Comparison of ENCODE assay signal across 16 cellular contexts in the genomic region with DNA sequence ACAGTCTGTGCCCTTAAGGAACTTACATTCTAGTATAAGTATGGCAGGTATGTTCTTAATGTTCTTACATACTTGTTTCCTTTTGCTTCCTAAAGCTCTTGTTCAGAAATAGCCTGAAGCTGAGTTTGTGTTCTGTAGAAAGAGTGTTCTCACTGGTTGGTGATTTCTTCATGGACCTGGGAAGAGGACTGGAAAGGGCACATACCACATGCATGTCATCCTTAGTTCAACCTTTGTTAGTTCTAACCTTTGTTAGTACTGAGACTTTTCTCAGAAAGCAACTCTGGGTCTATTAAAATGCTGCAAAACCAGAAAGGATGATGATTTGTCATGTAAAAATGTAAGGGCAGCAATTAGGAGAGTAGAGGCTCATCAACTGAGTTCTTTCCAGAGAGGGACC. TPM values are rescaled to one million over a fixed set of nuclear protein-coding genes. Genes with fewer than 3 reads are reported as not detected.
A peak's percentile ranks its signal among the peaks of the same experiment; 100 is the strongest.
DNase-seq lines count a peak whose midpoint lies in the region; ATAC-seq and TF ChIP-seq lines count a peak whose summit lies in the region.
"Had no signal": no experiment of that assay in that cellular context is flagged by ENCODE, and none has a peak within 500 bp of the region (broad histone marks: within the 10 kb centered on the region; RNA-seq: fewer than 3 reads in every experiment).

No MANE protein-coding gene starts in this region.

- no peaks in the 10 kb centered on the region for H3K27me3 ChIP-seq in GM23338 (ENCODE audit: insufficient read depth)
- H3K27me3 ChIP-seq in adipocyte (replicated peaks; ENCODE audit: control insufficient read depth, insufficient read depth, low read length): no peaks in the 10 kb centered on the region
- H3K27me3 ChIP-seq: pancreas had no signal

- H3K79me2 ChIP-seq in GM23338 (replicated peaks; ENCODE audit: insufficient read depth): no peaks in the 10 kb centered on the region

- H3K9me3 ChIP-seq in adipocyte (ENCODE audit: control insufficient read depth, low read length): peaks cover 3% of the 10 kb centered on the region
- H3K9me3 ChIP-seq: pancreas had no signal

- no peak overlapping the region; the same call in 1 of the 2 replicates for H2AFZ ChIP-seq in GM23338

- H3K27me3 Mint-ChIP-seq in GM23338 (ENCODE audit: insufficient read depth, low read depth, poor library complexity): no peaks in the 10 kb centered on the region

- H3K4me1 Mint-ChIP-seq in GM23338: peaks cover 6% of the 10 kb centered on the region; the same call in 2 of the 3 replicates
- H3K4me1 Mint-ChIP-seq: activated T-helper 17 cell treated with anti-CD3 and anti-CD28 coated beads, Interleukin-2, amount 50 U/mL, for 72 hours; stimulated activated naive B cell treated with anti-CD40 and anti-IgM and Interleukin-4, amounts not matched to agents 10 μg/mL and 1 μg/mL and 100 μg/mL, for 72 hours had no signal

- H3K9me2 ChIP-seq in GM23338 (ENCODE audit: insufficient read depth): no peaks in the 10 kb centered on the region

- H3K4me3 ChIP-seq in GM23338 (no peak overlapping the region), adipocyte (ENCODE audit: low read length) (peak overlapping the region; percentile 37), fibroblast of the aortic adventitia (ENCODE audit: low read depth, low read length) (no peak overlapping the region), skin epidermis (no peak overlapping the region)
- H3K4me3 ChIP-seq: GM12878, pancreas had no signal

- no peak for TF ChIP-seq CTCF in GM23338 (conservative IDR thresholded peaks at IDR 0.05; ENCODE audit: low read depth in 2 of 2)
- no peak for TF ChIP-seq CTCF in fibroblast of the aortic adventitia (IDR thresholded peaks at IDR 0.05; ENCODE audit: insufficient read depth, low read length)

- H3K4me3 Mint-ChIP-seq in GM23338: no peak overlapping the region
- H3K4me3 Mint-ChIP-seq: activated T-helper 17 cell treated with anti-CD3 and anti-CD28 coated beads, Interleukin-2, amount 50 U/mL, for 72 hours; stimulated activated naive B cell treated with anti-CD40 and anti-IgM and Interleukin-4, amounts not matched to agents 10 μg/mL and 1 μg/mL and 100 μg/mL, for 72 hours had no signal

- H3F3A ChIP-seq in GM23338 (replicated peaks; ENCODE audit: low read depth): no peaks in the 10 kb centered on the region

- H3K36me3 Mint-ChIP-seq in GM23338 (ENCODE audit: low read depth): no peaks in the 10 kb centered on the region

- no peaks in the 10 kb centered on the region for H3K4me1 ChIP-seq in GM23338 (ENCODE audit: insufficient read depth)
- H3K4me1 ChIP-seq in adipocyte (ENCODE audit: control insufficient read depth, insufficient read depth, low read length): peaks cover 53% of the 10 kb centered on the region

- H3K36me3 ChIP-seq in GM23338 (ENCODE audit: insufficient read depth) (no peaks in the 10 kb centered on the region), adipocyte (ENCODE audit: control insufficient read depth, insufficient read depth, low read length, severe bottlenecking) (no peaks in the 10 kb centered on the region)
- H3K36me3 ChIP-seq: pancreas had no signal

- H3K27ac ChIP-seq in GM23338 (ENCODE audit: low read depth) (no peak overlapping the region), skin epidermis (peak overlapping the region in 13 of 21 experiments; percentile 0 to 85 (median 63))

- H3K27ac Mint-ChIP-seq in GM23338: 0 out of 2 replicates have a peak overlapping the region, but pooled peaks have one; percentile 36
- H3K27ac Mint-ChIP-seq: activated T-helper 17 cell treated with anti-CD3 and anti-CD28 coated beads, Interleukin-2, amount 50 U/mL, for 72 hours; stimulated activated naive B cell treated with anti-CD40 and anti-IgM and Interleukin-4, amounts not matched to agents 10 μg/mL and 1 μg/mL and 100 μg/mL, for 72 hours had no signal

- no peak for ATAC-seq in GM23338
- ATAC-seq: activated T-helper 17 cell treated with anti-CD3 and anti-CD28 coated beads, Interleukin-2, amount 50 U/mL, for 72 hours; GM12878; stimulated activated naive B cell treated with anti-CD40 and anti-IgM and Interleukin-4, amounts not matched to agents 10 μg/mL and 1 μg/mL and 100 μg/mL, for 72 hours had no signal

- no peak overlapping the region for H3K4me2 ChIP-seq in GM23338

- H3K9me3 Mint-ChIP-seq in GM23338: no peaks in the 10 kb centered on the region

- DNase-seq in GM23338 (ENCODE audit: low spot score): peak; percentile 10
- DNase-seq in adipocyte (ENCODE audit: low read depth): peak; percentile 91
- DNase-seq in fibroblast of the aortic adventitia (ENCODE audit: low read depth): peak; percentile 35
- DNase-seq in GDM1 (lab: John Stamatoyannopoulos, UW): no peak
- DNase-seq in stimulated activated CD4-positive, alpha-beta T cell treated with anti-CD3 and anti-CD28 coated beads, Interleukin-15, amount 100 ng/mL, for 24 hours: no peak
- DNase-seq in NCI-H187 (lab: John Stamatoyannopoulos, UW): no peak
- no peak for DNase-seq in cortex of kidney (lab: John Stamatoyannopoulos, UW)
- DNase-seq: cerebellar nuclear complex; left ventricle myocardium superior; NCI-H187 treated with DMSO at 0.1 percent for 48 hours; pancreas; stimulated activated naive B cell treated with anti-CD40 and anti-IgM and Interleukin-4, amounts not matched to agents 10 μg/mL and 1 μg/mL and 100 μg/mL, for 72 hours had no signal

- H4K20me1 ChIP-seq in GM23338 (replicated peaks; ENCODE audit: insufficient read depth): no peaks in the 10 kb centered on the region

- peak overlapping the region; percentile 47 for H3K9ac ChIP-seq in adipocyte (ENCODE audit: low read length)

TF ChIP-seq in GM23338, 12 proteins besides CTCF, POLR2A, EP300 and RAD21:
- TF ChIP-seq ZNF114 (CRISPR knock-in tag; IDR thresholded peaks at IDR 0.05): no peak
- no peak for TF ChIP-seq EZH2phosphoT487 (IDR thresholded peaks at IDR 0.05; ENCODE audit: unreplicated experiment)
TF ChIP-seq in GM23338: peak in this region for 0.

RNA-seq across cellular contexts. Expression of a gene that starts 2.5 kb away (rescaled TPM):
- total RNA-seq in GM23338 (2014; rRNA removed; shearing (Covaris generic)): not detected in 2 replicates
- 0.42 TPM in 1 of 2 replicates, not detected in the other for polyA plus RNA-seq in GM23338 (2016; fragmentation: Nextera tagmentation; extraction: Ambion mirVana)
- total RNA-seq in fibroblast of the aortic adventitia (ENCODE audit: low replicate concordance): 150 and 228 TPM in 2 replicates
- total RNA-seq: activated T-helper 17 cell treated with anti-CD3 and anti-CD28 coated beads, Interleukin-2, amount 50 U/mL, for 72 hours; GM12878; T-helper 2 cell treated with Interferon-gamma antibody and Interleukin-4, amounts not matched to agents 100 ng/mL and 5 ng/mL, for 36 hours had no signal

Comparison
In these comparisons a context has a peak if more than half of its experiments do, and no peak if none do; other contexts are left out.
1. DNase-seq: peak in GM23338 (single experiment), adipocyte (single experiment) and fibroblast of the aortic adventitia (single experiment); none in GDM1 (single experiment), stimulated activated CD4-positive, alpha-beta T cell treated with anti-CD3 and anti-CD28 coated beads, Interleukin-15, amount 100 ng/mL, for 24 hours (single experiment), NCI-H187 (0 of 2) and cortex of kidney (single experiment).
2. RNA of a gene that starts 2.5 kb away (total RNA-seq): 150 to 228 TPM in fibroblast of the aortic adventitia; not detected in GM23338; every median in the first group is over 100 times any median in the second.